19 cellular contexts compared by ENCODE assay signal in genomic region chr5:131256507-131256823, GRCh38. TPM values are rescaled to one million over a fixed set of nuclear protein-coding genes. Genes with fewer than 3 reads are reported as not detected.
A peak's percentile ranks its signal among the peaks of the same experiment; 100 is the strongest.
DNase-seq lines count a peak whose midpoint lies in the region; ATAC-seq and TF ChIP-seq lines count a peak whose summit lies in the region.
"Had no signal": no experiment of that assay in that cellular context is flagged by ENCODE, and none has a peak within 500 bp of the region (broad histone marks: within the 10 kb centered on the region; RNA-seq: fewer than 3 reads in every experiment).

No MANE protein-coding gene starts in this region.

- no peak for ATAC-seq in T-helper 17 cell
- ATAC-seq in upper lobe of left lung (ENCODE audit: low FRiP score in 2 of 2): no peak
- no peak for ATAC-seq in esophagus mucosa
- ATAC-seq: Panc1 had no signal

- H3K4me3 ChIP-seq in upper lobe of left lung (no peak overlapping the region), ascending aorta (no peak overlapping the region)
- H3K4me3 ChIP-seq: left lung, skin epidermis, thoracic aorta had no signal

- peak; percentile 16 for DNase-seq in activated naive CD4-positive, alpha-beta T cell treated with anti-CD3 and anti-CD28 coated beads for 36 hours
- no peak for DNase-seq in activated naive CD4-positive, alpha-beta T cell (lab: John Stamatoyannopoulos, UW)
- DNase-seq in T-helper 17 cell (no peak), islet precursor cell (peak; percentile 67), upper lobe of left lung (no peak), retina (no peak), ascending aorta (ENCODE audit: low spot score in 2 of 2) (no peak)
- DNase-seq: amniotic stem cell, cortex of kidney, DMS79 treated with DMSO at 0.1 percent for 48 hours, hippocampal formation, KBM-7, left lung, NCI-H1436 treated with DMSO at 0.1 percent for 48 hours, NCI-H510A treated with DMSO at 0.1 percent for 48 hours had no signal

- no peaks in the 10 kb centered on the region for H3K9me3 ChIP-seq in T-helper 17 cell (ENCODE audit: control insufficient read depth, low read length, poor library complexity, severe bottlenecking)
- no peaks in the 10 kb centered on the region for H3K9me3 ChIP-seq in upper lobe of left lung
- H3K9me3 ChIP-seq in ascending aorta: no peaks in the 10 kb centered on the region
- H3K9me3 ChIP-seq: left lung, thoracic aorta had no signal

- TF ChIP-seq CTCF in upper lobe of left lung (IDR thresholded peaks at IDR 0.05) (no peak), ascending aorta (IDR thresholded peaks at IDR 0.05) (no peak)

- no peaks in the 10 kb centered on the region for H3K27me3 Mint-ChIP-seq in activated naive CD4-positive, alpha-beta T cell treated with anti-CD3 and anti-CD28 coated beads for 36 hours (ENCODE audit: low read depth)
- no peaks in the 10 kb centered on the region for H3K27me3 Mint-ChIP-seq in T-helper 17 cell

- no peak for TF ChIP-seq POLR2A in upper lobe of left lung (IDR thresholded peaks at IDR 0.05)

- 86 to 89% methylated on average over 1 to 2 of the region's 2 CpGs for WGBS in upper lobe of left lung, 2 donors

- CTCF ChIA-PET in activated naive CD4-positive, alpha-beta T cell treated with anti-CD3 and anti-CD28 coated beads for 36 hours (lab: Charles Lee): interaction anchor here (0.8 to 2.1 kb wide), 3 partner anchors 8 to 139 kb away, joined by 3 to 6 read pairs (median 5); no protein-coding TSS in a partner anchor

- no peaks in the 10 kb centered on the region for H3K9me3 Mint-ChIP-seq in activated naive CD4-positive, alpha-beta T cell treated with anti-CD3 and anti-CD28 coated beads for 36 hours

- peaks cover 78% of the 10 kb centered on the region for H3K4me1 Mint-ChIP-seq in activated naive CD4-positive, alpha-beta T cell treated with anti-CD3 and anti-CD28 coated beads for 36 hours (ENCODE audit: low read depth)
- peaks cover 51% of the 10 kb centered on the region for H3K4me1 Mint-ChIP-seq in T-helper 17 cell

- TF ChIP-seq EP300 in upper lobe of left lung (IDR thresholded peaks at IDR 0.05): no peak

- H3K27ac ChIP-seq in upper lobe of left lung (peak overlapping the region; percentile 32 to 77 (median 66)), ascending aorta (no peak overlapping the region)
- H3K27ac ChIP-seq: thoracic aorta had no signal

- intact Hi-C loops in activated naive CD4-positive, alpha-beta T cell treated with anti-CD3 and anti-CD28 coated beads for 36 hours (cut with micrococcal nuclease): loop anchor here (5.0 to 10.0 kb wide), 3 partner anchors 538 to 841 kb away; partner anchors contain the start of gene FNIP1
- intact Hi-C loops in ascending aorta (cut with DNase I): no loop called here

- peaks cover 19% of the 10 kb centered on the region for H3K36me3 Mint-ChIP-seq in activated naive CD4-positive, alpha-beta T cell treated with anti-CD3 and anti-CD28 coated beads for 36 hours (ENCODE audit: low read depth)
- H3K36me3 Mint-ChIP-seq in T-helper 17 cell (ENCODE audit: low read depth): peaks cover 5% of the 10 kb centered on the region

- peak overlapping the region; percentile 89 for H3K27ac Mint-ChIP-seq in activated naive CD4-positive, alpha-beta T cell treated with anti-CD3 and anti-CD28 coated beads for 36 hours
- peak overlapping the region; percentile 98 for H3K27ac Mint-ChIP-seq in T-helper 17 cell

- H3K4me1 ChIP-seq in upper lobe of left lung (peaks cover 0 to 31% (median 23%) of the 10 kb centered on the region in 4 donors), ascending aorta (no peaks in the 10 kb centered on the region)

- H3K36me3 ChIP-seq in upper lobe of left lung (no peaks in the 10 kb centered on the region), ascending aorta (no peaks in the 10 kb centered on the region)
- H3K36me3 ChIP-seq: left lung, thoracic aorta had no signal

- H3K27me3 ChIP-seq in upper lobe of left lung (no peaks in the 10 kb centered on the region), ascending aorta (no peaks in the 10 kb centered on the region)
- H3K27me3 ChIP-seq: left lung had no signal

- H3K4me3 Mint-ChIP-seq in activated naive CD4-positive, alpha-beta T cell treated with anti-CD3 and anti-CD28 coated beads for 36 hours: peak overlapping the region; percentile 43
- peak overlapping the region; percentile 72 for H3K4me3 Mint-ChIP-seq in T-helper 17 cell

RNA-seq across cellular contexts. Expression of gene CDC42SE2, which starts 7.4 kb away (rescaled TPM):
- 100 to 1,000 TPM; 106 to 108 TPM for total RNA-seq in activated naive CD4-positive, alpha-beta T cell treated with anti-CD3 and anti-CD28 coated beads for 36 hours
- 100 to 1,000 TPM; 215 to 245 TPM for total RNA-seq in T-helper 17 cell
- total RNA-seq in upper lobe of left lung: 10 to 100 TPM; 13.6 to 92.1 (median 36.5) TPM
- 15.2 TPM for total RNA-seq in esophagus mucosa
- total RNA-seq in ascending aorta: 12.8 TPM

Comparison
In these comparisons a context has a peak if more than half of its experiments do, and no peak if none do; other contexts are left out.
1. DNase-seq: peak in activated naive CD4-positive, alpha-beta T cell treated with anti-CD3 and anti-CD28 coated beads for 36 hours (single experiment) and islet precursor cell (single experiment); none in activated naive CD4-positive, alpha-beta T cell (0 of 4), T-helper 17 cell (0 of 3), upper lobe of left lung (0 of 2), retina (single experiment) and ascending aorta (0 of 2).
2. H3K27ac ChIP-seq: peak in upper lobe of left lung (4 of 4); none in ascending aorta (0 of 2).